12 cellular contexts compared by ENCODE assay signal in the genomic region with DNA sequence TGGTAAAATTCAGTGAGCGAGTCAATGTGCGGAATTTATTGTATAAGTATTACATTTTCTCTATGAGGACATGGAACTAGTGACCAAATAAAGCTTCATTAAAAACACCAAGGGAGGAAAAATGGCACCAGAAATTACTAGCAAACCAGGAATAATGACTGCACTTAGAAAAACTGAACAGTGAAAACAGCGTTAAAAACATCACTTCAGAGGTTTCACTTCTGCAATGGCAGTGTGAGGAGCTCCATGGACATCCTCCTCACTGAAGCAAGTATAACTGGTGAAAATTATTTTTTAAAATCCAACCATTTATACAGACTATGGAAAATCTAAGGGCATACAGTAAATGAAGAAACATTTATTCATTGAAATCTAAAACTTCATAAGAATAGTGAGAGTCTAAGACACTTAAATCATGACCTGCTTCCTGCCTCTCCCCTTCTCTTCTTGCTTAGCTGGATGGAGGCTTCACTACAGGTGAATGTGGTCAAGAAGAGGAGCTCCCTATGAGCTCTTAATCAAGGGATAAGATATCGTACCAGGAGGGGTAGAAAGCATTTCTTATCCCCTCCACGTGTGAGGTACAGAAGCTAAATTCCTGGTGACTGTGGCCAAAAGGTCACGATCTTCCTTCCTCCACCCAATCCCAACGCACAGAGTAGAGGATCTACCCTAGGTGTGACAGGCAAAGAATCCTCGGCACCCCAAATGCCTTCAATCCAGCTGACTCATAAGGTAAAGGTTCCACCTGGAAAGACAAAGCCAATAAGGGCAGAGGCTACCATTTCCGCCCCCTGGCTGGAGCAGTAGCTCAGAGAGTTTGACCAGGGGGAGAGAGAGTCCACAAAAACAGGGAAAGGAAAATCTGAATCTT. TPM values are rescaled to one million over a fixed set of nuclear protein-coding genes. Genes with fewer than 3 reads are reported as not detected.
DNase-seq lines count a peak whose midpoint lies in the region; ATAC-seq and TF ChIP-seq lines count a peak whose summit lies in the region.
"Had no signal": no experiment of that assay in that cellular context is flagged by ENCODE, and none has a peak within 500 bp of the region (broad histone marks: within the 10 kb centered on the region; RNA-seq: fewer than 3 reads in every experiment).

No MANE protein-coding gene starts in this region.

- WGBS in spleen, 5 donors = 82 to 88% (median 84%) methylated on average over 9 of the region's 9 CpGs

- TF ChIP-seq POLR2A in spleen (IDR thresholded peaks at IDR 0.05) = no peak

- H3K27me3 ChIP-seq in spleen (replicated peaks in 1 of 7) = no peaks in the 10 kb centered on the region
- H3K27me3 ChIP-seq: foreskin keratinocyte, pancreas had no signal

- peaks cover 0 to 42% (median 26%) of the 10 kb centered on the region in 6 donors for H3K4me1 ChIP-seq in spleen
- H3K4me1 ChIP-seq: foreskin keratinocyte had no signal

- ATAC-seq in GM18861 (IDR thresholded peaks at IDR 0.05; ENCODE audit: unreplicated experiment) (peak; percentile 83), GM21576 (IDR thresholded peaks at IDR 0.05; ENCODE audit: unreplicated experiment) (peak; percentile 84), HG03432 (IDR thresholded peaks at IDR 0.05; ENCODE audit: unreplicated experiment) (peak; percentile 93)
- ATAC-seq: foreskin keratinocyte, pancreas had no signal

- DNase-seq in iPS-NIHi7 (ENCODE audit: extremely low spot score) (peak; percentile 24), DMS 273 treated with DMSO at 0.1 percent for 48 hours (lab: John Stamatoyannopoulos, UW) (no peak), cerebellar cortex (ENCODE audit: low spot score) (no peak), spleen (no peak)
- DNase-seq in activated CD4-positive, alpha-beta T cell treated with anti-CD3 and anti-CD28 coated beads, Interleukin-2, amount 50 U/mL, for 48 hours = no peak
- DNase-seq: amniotic stem cell, foreskin keratinocyte, NCI-H1105 treated with DMSO at 0.1 percent for 48 hours, pancreas had no signal

- H3K9me3 ChIP-seq in spleen = no peaks in the 10 kb centered on the region
- H3K9me3 ChIP-seq: pancreas had no signal

- H3K4me3 ChIP-seq in spleen = no peak overlapping the region
- H3K4me3 ChIP-seq: pancreas had no signal

- intact Hi-C loops in spleen (cut with DNase I; ENCODE audit: low total_unique reads) = no loop called here

- peak overlapping the region in 4 of 8 donors; percentile 4 to 50 (median 20) for H3K27ac ChIP-seq in spleen
- H3K27ac ChIP-seq: foreskin keratinocyte, pancreas had no signal

- no peaks in the 10 kb centered on the region for H3K36me3 ChIP-seq in spleen
- H3K36me3 ChIP-seq: pancreas had no signal

- no peak for TF ChIP-seq CTCF in spleen (IDR thresholded peaks at IDR 0.05 in 8 of 11, conservative IDR thresholded peaks at IDR 0.05 in 3 of 11)

RNA-seq across cellular contexts. Expression of a gene that starts 12.3 kb away (rescaled TPM):
- total RNA-seq in spleen = 10 to 100 TPM; 16.3 to 27.2 (median 17.6) TPM
- polyA plus RNA-seq in spleen = 10 to 100 TPM; 16.3 to 19.6 (median 16.7) TPM

RNA-seq across cellular contexts. Expression of a gene that starts 53.3 kb away (rescaled TPM):
- 10 to 100 TPM; 20.0 to 33.6 (median 24.3) TPM for total RNA-seq in spleen
- polyA plus RNA-seq in spleen = 1 to 10 TPM; 3.7 to 5.1 (median 4.5) TPM
